ENCODE assay signal across 22 cellular contexts in genomic region chr10:69634759-69635425, GRCh38. TPM values are rescaled to one million over a fixed set of nuclear protein-coding genes. Genes with fewer than 3 reads are reported as not detected.
A peak's percentile ranks its signal among the peaks of the same experiment; 100 is the strongest.
DNase-seq lines count a peak whose midpoint lies in the region; ATAC-seq and TF ChIP-seq lines count a peak whose summit lies in the region.
"Had no signal": no experiment of that assay in that cellular context is flagged by ENCODE, and none has a peak within 500 bp of the region (broad histone marks: within the 10 kb centered on the region; RNA-seq: fewer than 3 reads in every experiment).

No MANE protein-coding gene starts in this region.

- no peak overlapping the region for H3K27ac Mint-ChIP-seq in activated CD8-positive, alpha-beta memory T cell treated with anti-CD3 and anti-CD28 coated beads, Interleukin-2, amount 10 ng/mL, durations not matched to agents 7 days and 5 days
- H3K27ac Mint-ChIP-seq: GM23338 had no signal

- H3K9me3 ChIP-seq in Karpas-422 (ENCODE audit: low read length), result no peaks in the 10 kb centered on the region
- H3K9me3 ChIP-seq: SK-N-SH had no signal

- in situ Hi-C loops in GM13976 (cut with MboI; ENCODE audit: low sequenced_read_pairs, unreplicated experiment), result loop anchor here (5.0 kb wide), 1 partner anchor 118 kb away; no protein-coding TSS in a partner anchor

- H3K9me3 Mint-ChIP-seq in activated CD8-positive, alpha-beta memory T cell treated with anti-CD3 and anti-CD28 coated beads, Interleukin-2, amount 10 ng/mL, durations not matched to agents 7 days and 5 days (ENCODE audit: low read depth), result no peaks in the 10 kb centered on the region
- H3K9me3 Mint-ChIP-seq: GM23338 had no signal

- H3K4me3 ChIP-seq in Karpas-422 (ENCODE audit: low read length), result no peak overlapping the region
- H3K4me3 ChIP-seq: BLaER1, GM23338 had no signal

- H3K4me1 Mint-ChIP-seq in activated CD8-positive, alpha-beta memory T cell treated with anti-CD3 and anti-CD28 coated beads, Interleukin-2, amount 10 ng/mL, durations not matched to agents 7 days and 5 days, result no peaks in the 10 kb centered on the region

- ATAC-seq in activated CD8-positive, alpha-beta memory T cell treated with anti-CD3 and anti-CD28 coated beads, Interleukin-2, amount 10 ng/mL, durations not matched to agents 7 days and 5 days, result no peak
- no peak for ATAC-seq in GM21447 (IDR thresholded peaks at IDR 0.05; ENCODE audit: unreplicated experiment)
- ATAC-seq: GM23338, PC-3 had no signal

- no peak for TF ChIP-seq CTCF in GM13976 (IDR thresholded peaks at IDR 0.05; ENCODE audit: borderline replicate concordance, control extremely low read depth, extremely low read depth, insufficient read depth, missing control alignments)

- no peak overlapping the region for H2AFZ ChIP-seq in Karpas-422 (ENCODE audit: low read length)
- H2AFZ ChIP-seq: GM23338 had no signal

- no peaks in the 10 kb centered on the region for H3K79me2 ChIP-seq in Karpas-422 (ENCODE audit: low read length)

- H3K4me1 ChIP-seq in Karpas-422 (ENCODE audit: low read length), result no peaks in the 10 kb centered on the region

- H3K27ac ChIP-seq in Karpas-422 (ENCODE audit: low read length), result no peak overlapping the region
- H3K27ac ChIP-seq: BLaER1 had no signal

- CTCF ChIA-PET in activated CD8-positive, alpha-beta memory T cell treated with anti-CD3 and anti-CD28 coated beads, Interleukin-2, amount 10 ng/mL, durations not matched to agents 7 days and 5 days (lab: Charles Lee), result interaction anchor here (0.6 to 13.1 kb wide), 5 partner anchors 9 to 128 kb away, joined by 3 to 235 read pairs (median 4); no protein-coding TSS in a partner anchor

- no peaks in the 10 kb centered on the region for H3K36me3 ChIP-seq in Karpas-422 (ENCODE audit: insufficient read depth, low read length)
- H3K36me3 ChIP-seq: BLaER1 had no signal

- no peaks in the 10 kb centered on the region for H4K20me1 ChIP-seq in Karpas-422 (ENCODE audit: insufficient read depth, low read depth, low read length)
- H4K20me1 ChIP-seq: BLaER1 had no signal

- no peaks in the 10 kb centered on the region for H3K36me3 Mint-ChIP-seq in activated CD8-positive, alpha-beta memory T cell treated with anti-CD3 and anti-CD28 coated beads, Interleukin-2, amount 10 ng/mL, durations not matched to agents 7 days and 5 days

- no peaks in the 10 kb centered on the region for H3K27me3 ChIP-seq in Karpas-422 (ENCODE audit: low read length)
- H3K27me3 ChIP-seq: BLaER1 had no signal

- no peak overlapping the region for H3K9ac ChIP-seq in Karpas-422 (ENCODE audit: low read length)
- H3K9ac ChIP-seq: BLaER1, SK-N-SH had no signal

- no peaks in the 10 kb centered on the region for H3K9me2 ChIP-seq in Karpas-422 (replicated peaks; ENCODE audit: insufficient read depth, low read length)
- H3K9me2 ChIP-seq: SK-N-SH had no signal

- no peak overlapping the region for H3K4me3 Mint-ChIP-seq in activated CD8-positive, alpha-beta memory T cell treated with anti-CD3 and anti-CD28 coated beads, Interleukin-2, amount 10 ng/mL, durations not matched to agents 7 days and 5 days
- H3K4me3 Mint-ChIP-seq: GM23338 had no signal

- DNase-seq in GM13976 (ENCODE audit: low spot score) (peak; percentile 24), islet precursor cell (peak; percentile 48), Karpas-422 (no peak), NCI-H524 (lab: John Stamatoyannopoulos, UW) (no peak)
- DNase-seq in activated CD8-positive, alpha-beta memory T cell treated with anti-CD3 and anti-CD28 coated beads, Interleukin-2, amount 10 ng/mL, durations not matched to agents 7 days and 5 days, result peak; percentile 38
- peak; percentile 12 for DNase-seq in stimulated activated CD8-positive, alpha-beta memory T cell treated with anti-CD3 and anti-CD28 coated beads, Interleukin-4, amount 100 ng/mL, for 48 hours
- DNase-seq: CD4-positive, CD25-positive, alpha-beta regulatory T cell; DMS153; DND-41; HCEC 1CT; NCI-H1092; NCI-H1417 treated with DMSO at 0.1 percent for 48 hours; NCI-H1694 treated with DMSO at 0.1 percent for 48 hours; NCI-H2081; NCI-H345; NCI-H510A treated with DMSO at 0.1 percent for 48 hours; NCI-H774; PC-3; SK-N-SH had no signal

- H3K27me3 Mint-ChIP-seq in activated CD8-positive, alpha-beta memory T cell treated with anti-CD3 and anti-CD28 coated beads, Interleukin-2, amount 10 ng/mL, durations not matched to agents 7 days and 5 days, result no peaks in the 10 kb centered on the region

- no peak overlapping the region for H3K4me2 ChIP-seq in Karpas-422 (ENCODE audit: low read depth, low read length, poor library complexity, severe bottlenecking)
- H3K4me2 ChIP-seq: BLaER1, GM23338, SK-N-SH had no signal

RNA-seq across cellular contexts. Expression of gene FAM241B, which starts 4.8 kb away (rescaled TPM):
- total RNA-seq in activated CD8-positive, alpha-beta memory T cell treated with anti-CD3 and anti-CD28 coated beads, Interleukin-2, amount 10 ng/mL, durations not matched to agents 7 days and 5 days, result 1 to 10 TPM; 2.6 to 2.9 TPM
- not detected in 2 replicates for total RNA-seq in Karpas-422 (2014; rRNA removed; shearing (Covaris generic); ENCODE audit: low replicate concordance)

Comparison
In these comparisons a context has a peak if more than half of its experiments do, and no peak if none do; other contexts are left out.
1. DNase-seq: peak in GM13976 (single experiment), activated CD8-positive, alpha-beta memory T cell treated with anti-CD3 and anti-CD28 coated beads, Interleukin-2, amount 10 ng/mL, durations not matched to agents 7 days and 5 days (single experiment), islet precursor cell (single experiment) and stimulated activated CD8-positive, alpha-beta memory T cell treated with anti-CD3 and anti-CD28 coated beads, Interleukin-4, amount 100 ng/mL, for 48 hours (single experiment); none in Karpas-422 (single experiment) and NCI-H524 (0 of 2).